1 cellular context compared by ENCODE assay signal in genomic region chr2:85595378-85596232, GRCh38.
TF ChIP-seq lines count a peak whose summit lies in the region.

RNF181 (plus strand) TSS chr2:85595745; CDS start chr2:85595764, 19 bp downstream.

TF ChIP-seq in HepG2, 621 proteins besides CTCF, POLR2A, EP300 and RAD21 (continued from another document and continues in another):
- TF ChIP-seq MED8 (CRISPR knock-in tag; IDR thresholded peaks at IDR 0.05; ENCODE audit: insufficient replicate concordance): no peak
- TF ChIP-seq ZNF674 (CRISPR knock-in tag; IDR thresholded peaks at IDR 0.05; ENCODE audit: low read depth): 0 out of 2 replicates have a peak, but pooled peaks have one; percentile 84
- TF ChIP-seq XRCC5 (optimal IDR thresholded peaks at IDR 0.05; ENCODE audit: low read length): peak; percentile 37
- peak; percentile 75; the same call in 1 of the 2 replicates for TF ChIP-seq MYC (CRISPR knock-in tag; IDR thresholded peaks at IDR 0.05; ENCODE audit: borderline replicate concordance)
- no peak; a peak in 1 of 4 replicates for TF ChIP-seq ATF4 (CRISPR knock-in tag; IDR thresholded peaks at IDR 0.05)
- TF ChIP-seq BRCA1 (CRISPR knock-in tag; IDR thresholded peaks at IDR 0.05): 0 out of 2 replicates have a peak, but pooled peaks have one; percentile 53
- TF ChIP-seq ARNT (IDR thresholded peaks at IDR 0.05): no peak
- peak; percentile 29; the same call in 1 of the 2 replicates for TF ChIP-seq SIN3A (IDR thresholded peaks at IDR 0.05; ENCODE audit: borderline replicate concordance, low read depth, low read length)
- TF ChIP-seq ZBTB33 (CRISPR knock-in tag; IDR thresholded peaks at IDR 0.05): peak; percentile 7; the same call in 1 of the 2 replicates
- TF ChIP-seq ZNF740 (CRISPR knock-in tag; IDR thresholded peaks at IDR 0.05): no peak
- TF ChIP-seq TFE3 (CRISPR knock-in tag; IDR thresholded peaks at IDR 0.05): peak; percentile 63; the same call in 1 of the 2 replicates
- TF ChIP-seq FOXC1 (CRISPR knock-in tag; IDR thresholded peaks at IDR 0.05; ENCODE audit: borderline replicate concordance): peak; percentile 90
- TF ChIP-seq ZNF768 (CRISPR knock-in tag; IDR thresholded peaks at IDR 0.05): 0 out of 2 replicates have a peak, but pooled peaks have one; percentile 14
- TF ChIP-seq ZBTB34 (CRISPR knock-in tag; IDR thresholded peaks at IDR 0.05): no peak
- TF ChIP-seq KLF15 (CRISPR knock-in tag; IDR thresholded peaks at IDR 0.05; ENCODE audit: borderline replicate concordance): peak; percentile 86; the same call in 1 of the 2 replicates
- TF ChIP-seq MNT (IDR thresholded peaks at IDR 0.05): peak; percentile 10; the same call in 1 of the 2 replicates
- TF ChIP-seq NFIB (CRISPR knock-in tag; IDR thresholded peaks at IDR 0.05; ENCODE audit: borderline replicate concordance): no peak
- TF ChIP-seq ZNF180 (CRISPR knock-in tag; IDR thresholded peaks at IDR 0.05; ENCODE audit: borderline replicate concordance, low read depth): 0 out of 2 replicates have a peak, but pooled peaks have one; percentile 66
- TF ChIP-seq IRF2 (CRISPR knock-in tag; IDR thresholded peaks at IDR 0.05): peak; percentile 48
- no peak for TF ChIP-seq ZKSCAN1 (IDR thresholded peaks at IDR 0.05; ENCODE audit: low read length)
- peak; percentile 63; the same call in 1 of the 2 replicates for TF ChIP-seq ZNF770 (CRISPR knock-in tag; IDR thresholded peaks at IDR 0.05)
- 0 out of 2 replicates have a peak, but pooled peaks have one; percentile 1 for TF ChIP-seq ATF7-NPFF (CRISPR knock-in tag; IDR thresholded peaks at IDR 0.05; ENCODE audit: low read depth)
- TF ChIP-seq ARID4A (CRISPR knock-in tag; IDR thresholded peaks at IDR 0.05; ENCODE audit: borderline replicate concordance): peak; percentile 94
- TF ChIP-seq ZBTB38 (CRISPR knock-in tag; IDR thresholded peaks at IDR 0.05): peak; percentile 39; the same call in 1 of the 2 replicates
- no peak for TF ChIP-seq ZHX1 (CRISPR knock-in tag; IDR thresholded peaks at IDR 0.05; ENCODE audit: low read depth)
- TF ChIP-seq PHF21A (CRISPR knock-in tag; IDR thresholded peaks at IDR 0.05): peak; percentile 93; the same call in 1 of the 2 replicates
- peak; percentile 66; the same call in 1 of the 2 replicates for TF ChIP-seq GFI1 (CRISPR knock-in tag; IDR thresholded peaks at IDR 0.05; ENCODE audit: borderline replicate concordance)
- TF ChIP-seq SALL2 (CRISPR knock-in tag; IDR thresholded peaks at IDR 0.05): peak; percentile 78; the same call in 1 of the 2 replicates
- peak; percentile 77 for TF ChIP-seq BORCS8-MEF2B (CRISPR knock-in tag; IDR thresholded peaks at IDR 0.05)
- no peak for TF ChIP-seq MAFG (CRISPR knock-in tag; IDR thresholded peaks at IDR 0.05)
- peak; percentile 73; the same call in 1 of the 2 replicates for TF ChIP-seq ZFP37 (CRISPR knock-in tag; IDR thresholded peaks at IDR 0.05; ENCODE audit: borderline replicate concordance)
- no peak for TF ChIP-seq CREB3 (CRISPR knock-in tag; IDR thresholded peaks at IDR 0.05)
- peak; percentile 76 for TF ChIP-seq ZNF780A (CRISPR knock-in tag; IDR thresholded peaks at IDR 0.05)
- peak; percentile 78; the same call in 1 of the 2 replicates for TF ChIP-seq DZIP1 (CRISPR knock-in tag; IDR thresholded peaks at IDR 0.05)
- peak; percentile 89 for TF ChIP-seq MEF2D (CRISPR knock-in tag; IDR thresholded peaks at IDR 0.05)
